10 cellular contexts compared by ENCODE assay signal in genomic region chrX:67604979-67605703, GRCh38.
DNase-seq lines count a peak whose midpoint lies in the region; ATAC-seq and TF ChIP-seq lines count a peak whose summit lies in the region.
"Had no signal": no experiment of that assay in that cellular context is flagged by ENCODE, and none has a peak within 500 bp of the region (broad histone marks: within the 10 kb centered on the region; RNA-seq: fewer than 3 reads in every experiment).

No MANE protein-coding gene starts in this region.

- H3K27ac ChIP-seq in HUES48 (ENCODE audit: low read depth, low read length) (peak overlapping the region; percentile 43), endodermal cell (ENCODE audit: low read depth, low read length) (peak overlapping the region; percentile 86), neural progenitor cell (no peak overlapping the region)

- H3K4me1 Mint-ChIP-seq in endodermal cell (no peaks in the 10 kb centered on the region), neural progenitor cell (peaks cover 11% of the 10 kb centered on the region)
- no peaks in the 10 kb centered on the region for H3K4me1 Mint-ChIP-seq in T-helper 2 cell treated with Interferon-gamma antibody and Interleukin-4, amounts not matched to agents 5 μg/mL and 100 μg/mL, for 36 hours (ENCODE audit: low read depth)

- no peak for TF ChIP-seq CTCF in endodermal cell (conservative IDR thresholded peaks at IDR 0.05)
- TF ChIP-seq CTCF in neural progenitor cell (IDR thresholded peaks at IDR 0.05), result no peak

- DNase-seq in endodermal cell (no peak), neural progenitor cell (ENCODE audit: low spot score) (no peak), DMS79 treated with DMSO at 0.1 percent for 48 hours (lab: John Stamatoyannopoulos, UW) (no peak), NCI-H187 (lab: John Stamatoyannopoulos, UW) (no peak)
- no peak for DNase-seq in activated naive CD4-positive, alpha-beta T cell treated with anti-CD3 and anti-CD28 coated beads, Interleukin-2, amount 50 U/mL, for 72 hours (ENCODE audit: low spot score in 2 of 2)
- no peak for DNase-seq in T-helper 2 cell treated with Interferon-gamma antibody and Interleukin-4, amounts not matched to agents 5 μg/mL and 100 μg/mL, for 36 hours (ENCODE audit: low spot score)
- DNase-seq: nephron progenitor cell had no signal

- no peak overlapping the region for H3K9ac ChIP-seq in HUES48 (ENCODE audit: low read depth, low read length)
- H3K9ac ChIP-seq in endodermal cell (ENCODE audit: extremely low read depth, low read length, poor library complexity, severe bottlenecking), result no peak overlapping the region
- no peak overlapping the region for H3K9ac ChIP-seq in neural progenitor cell

- H3K4me1 ChIP-seq in HUES48 (ENCODE audit: control insufficient read depth, insufficient read depth, low read length) (peaks cover 7% of the 10 kb centered on the region), endodermal cell (ENCODE audit: control insufficient read depth, insufficient read depth, low read length) (no peaks in the 10 kb centered on the region), neural progenitor cell (peaks cover 5% of the 10 kb centered on the region)

- H3K9me3 Mint-ChIP-seq in endodermal cell, result peaks cover 18% of the 10 kb centered on the region
- no peaks in the 10 kb centered on the region for H3K9me3 Mint-ChIP-seq in neural progenitor cell
- H3K9me3 Mint-ChIP-seq in activated naive CD4-positive, alpha-beta T cell treated with anti-CD3 and anti-CD28 coated beads, Interleukin-2, amount 50 U/mL, for 72 hours, result no peaks in the 10 kb centered on the region
- H3K9me3 Mint-ChIP-seq in T-helper 2 cell treated with Interferon-gamma antibody and Interleukin-4, amounts not matched to agents 5 μg/mL and 100 μg/mL, for 36 hours, result no peaks in the 10 kb centered on the region
- H3K9me3 Mint-ChIP-seq: dendritic cell treated with granulocyte-macrophage colony-stimulating factor and Interleukin-4, amounts not matched to agents 40 ng/mL and 50 ng/mL, for 4 days had no signal

- no peak overlapping the region for H3K4me2 ChIP-seq in neural progenitor cell

- no peak overlapping the region for H2AFZ ChIP-seq in neural progenitor cell (replicated peaks)

- no peaks in the 10 kb centered on the region for H3F3A ChIP-seq in neural progenitor cell (ENCODE audit: low read depth)

- no peaks in the 10 kb centered on the region for H3K36me3 ChIP-seq in HUES48 (ENCODE audit: control insufficient read depth, insufficient read depth, low read length)
- no peaks in the 10 kb centered on the region for H3K36me3 ChIP-seq in endodermal cell (ENCODE audit: control insufficient read depth, insufficient read depth, low read length)
- H3K36me3 ChIP-seq in neural progenitor cell, result no peaks in the 10 kb centered on the region

- H3K27ac Mint-ChIP-seq in endodermal cell (no peak overlapping the region), neural progenitor cell (peak overlapping the region; percentile 54)
- no peak overlapping the region for H3K27ac Mint-ChIP-seq in activated naive CD4-positive, alpha-beta T cell treated with anti-CD3 and anti-CD28 coated beads, Interleukin-2, amount 50 U/mL, for 72 hours
- no peak overlapping the region for H3K27ac Mint-ChIP-seq in T-helper 2 cell treated with Interferon-gamma antibody and Interleukin-4, amounts not matched to agents 5 μg/mL and 100 μg/mL, for 36 hours
- H3K27ac Mint-ChIP-seq: dendritic cell treated with granulocyte-macrophage colony-stimulating factor and Interleukin-4, amounts not matched to agents 40 ng/mL and 50 ng/mL, for 4 days; nephron progenitor cell had no signal

- no peaks in the 10 kb centered on the region for H3K79me2 ChIP-seq in neural progenitor cell (ENCODE audit: low read depth)

- no peaks in the 10 kb centered on the region for H3K27me3 Mint-ChIP-seq in endodermal cell (ENCODE audit: insufficient read depth)
- H3K27me3 Mint-ChIP-seq in neural progenitor cell (ENCODE audit: insufficient read depth, low read depth), result no peaks in the 10 kb centered on the region
- H3K27me3 Mint-ChIP-seq in T-helper 2 cell treated with Interferon-gamma antibody and Interleukin-4, amounts not matched to agents 5 μg/mL and 100 μg/mL, for 36 hours (ENCODE audit: low read depth), result no peaks in the 10 kb centered on the region
- H3K27me3 Mint-ChIP-seq: dendritic cell treated with granulocyte-macrophage colony-stimulating factor and Interleukin-4, amounts not matched to agents 40 ng/mL and 50 ng/mL, for 4 days had no signal

- H4K20me1 ChIP-seq in neural progenitor cell (ENCODE audit: low read depth), result no peaks in the 10 kb centered on the region

- peak; percentile 92 for ATAC-seq in GM18861 (IDR thresholded peaks at IDR 0.05; ENCODE audit: unreplicated experiment)
- no peak for ATAC-seq in activated naive CD4-positive, alpha-beta T cell treated with anti-CD3 and anti-CD28 coated beads, Interleukin-2, amount 50 U/mL, for 72 hours

- WGBS in endodermal cell (ENCODE audit: insufficient coverage in 1 of 2, insufficient read length in 1 of 2), 2 experiments, result 80 to 87% methylated on average over 2 to 3 of the region's 3 CpGs

- no peak overlapping the region for H3K4me3 Mint-ChIP-seq in endodermal cell
- H3K4me3 Mint-ChIP-seq in neural progenitor cell, result no peak overlapping the region
- no peak overlapping the region for H3K4me3 Mint-ChIP-seq in T-helper 2 cell treated with Interferon-gamma antibody and Interleukin-4, amounts not matched to agents 5 μg/mL and 100 μg/mL, for 36 hours
- H3K4me3 Mint-ChIP-seq: dendritic cell treated with granulocyte-macrophage colony-stimulating factor and Interleukin-4, amounts not matched to agents 40 ng/mL and 50 ng/mL, for 4 days; nephron progenitor cell had no signal

- peaks cover 24% of the 10 kb centered on the region for H3K9me3 ChIP-seq in HUES48 (ENCODE audit: control insufficient read depth, insufficient read depth, low read length)
- no peaks in the 10 kb centered on the region for H3K9me3 ChIP-seq in endodermal cell (ENCODE audit: control insufficient read depth, low read length)
- no peaks in the 10 kb centered on the region for H3K9me3 ChIP-seq in neural progenitor cell (ENCODE audit: low read depth)

- no peaks in the 10 kb centered on the region for H3K27me3 ChIP-seq in HUES48 (ENCODE audit: control insufficient read depth, insufficient read depth, low read length)
- no peaks in the 10 kb centered on the region for H3K27me3 ChIP-seq in endodermal cell (ENCODE audit: control insufficient read depth, insufficient read depth, low read length, poor library complexity, severe bottlenecking)
- H3K27me3 ChIP-seq in neural progenitor cell, result no peaks in the 10 kb centered on the region

- H3K36me3 Mint-ChIP-seq in endodermal cell (ENCODE audit: low read depth) (no peaks in the 10 kb centered on the region), neural progenitor cell (peaks cover 2% of the 10 kb centered on the region)
- no peaks in the 10 kb centered on the region for H3K36me3 Mint-ChIP-seq in activated naive CD4-positive, alpha-beta T cell treated with anti-CD3 and anti-CD28 coated beads, Interleukin-2, amount 50 U/mL, for 72 hours
- H3K36me3 Mint-ChIP-seq in T-helper 2 cell treated with Interferon-gamma antibody and Interleukin-4, amounts not matched to agents 5 μg/mL and 100 μg/mL, for 36 hours (ENCODE audit: low read depth), result no peaks in the 10 kb centered on the region

- no peak overlapping the region; the same call in 1 of the 2 replicates for H3K4me3 ChIP-seq in HUES48 (ENCODE audit: low read depth, low read length)
- H3K4me3 ChIP-seq in endodermal cell (ENCODE audit: low read length), result no peak overlapping the region
- no peak overlapping the region for H3K4me3 ChIP-seq in neural progenitor cell
